Comparison of ENCODE assay signal across 1 cellular context in genomic region chr13:47397739-47398138, GRCh38.
TF ChIP-seq lines count a peak whose summit lies in the region.

No MANE protein-coding gene starts in this region.

TF ChIP-seq in H1, 55 proteins besides CTCF, POLR2A, EP300 and RAD21:
- TF ChIP-seq SRF (IDR thresholded peaks at IDR 0.05; ENCODE audit: low read depth, low read length), result peak; percentile 74; the same call in 1 of the 2 replicates
- no peak for TF ChIP-seq RFX5 (IDR thresholded peaks at IDR 0.05; ENCODE audit: borderline replicate concordance, low read depth, low read length)
